In genomic region chr18:44732604-44733003, GRCh38 we compare ENCODE assay signal across 14 cellular contexts. TPM values are rescaled to one million over a fixed set of nuclear protein-coding genes. Genes with fewer than 3 reads are reported as not detected.
DNase-seq lines count a peak whose midpoint lies in the region; ATAC-seq, FAIRE-seq and TF ChIP-seq lines count a peak whose summit lies in the region.
"Had no signal": no experiment of that assay in that cellular context is flagged by ENCODE, and none has a peak within 500 bp of the region (broad histone marks: within the 10 kb centered on the region; RNA-seq: fewer than 3 reads in every experiment).

No MANE protein-coding gene starts in this region.

- no peaks in the 10 kb centered on the region for H3K9me2 ChIP-seq in PC-3 (replicated peaks; ENCODE audit: low read length)

- POLR2A ChIA-PET in PC-3 (lab: Charles Lee; ENCODE audit: unreplicated experiment), result no interaction called here

- intact Hi-C loops in PC-3 (cut with micrococcal nuclease) (no loop called here), left ventricle myocardium inferior (cut with micrococcal nuclease) (no loop called here)

- H3K36me3 ChIP-seq in PC-3 (ENCODE audit: low read depth, low read length) (no peaks in the 10 kb centered on the region), keratinocyte (ENCODE audit: control insufficient read depth in 2 of 2, extremely low read depth in 1 of 2, insufficient read depth in 2 of 2, low read length in 2 of 2) (peaks cover 0 to 2% of the 10 kb centered on the region in 2 experiments), smooth muscle cell (ENCODE audit: low read depth) (no peaks in the 10 kb centered on the region), left ventricle myocardium inferior (no peaks in the 10 kb centered on the region)
- H3K36me3 ChIP-seq in effector memory CD4-positive, alpha-beta T cell (ENCODE audit: control insufficient read depth, insufficient read depth, low read length), result no peaks in the 10 kb centered on the region
- H3K36me3 ChIP-seq: esophagus muscularis mucosa, stomach had no signal

- BruUV-seq in PC-3 (replicated peaks; lab: Mats Ljungman, UMichigan), result no TSS peak

- ATAC-seq in PC-3, result no peak
- no peak for ATAC-seq in GM18520 (IDR thresholded peaks at IDR 0.05; ENCODE audit: unreplicated experiment)

- H3K4me3 ChIP-seq in PC-3 (ENCODE audit: low read length) (no peak overlapping the region), keratinocyte (ENCODE audit: control insufficient read depth in 2 of 3, extremely low read depth in 1 of 3, insufficient read depth in 2 of 3, low read depth in 1 of 3, low read length in 3 of 3) (peak overlapping the region in 2 of 3 experiments; percentile 34 to 43), smooth muscle cell (no peak overlapping the region), left ventricle myocardium inferior (no peak overlapping the region)
- no peak overlapping the region for H3K4me3 ChIP-seq in effector memory CD4-positive, alpha-beta T cell (ENCODE audit: insufficient read depth, low read depth, low read length, poor library complexity, severe bottlenecking)
- H3K4me3 ChIP-seq: esophagus muscularis mucosa, stomach had no signal

- no peak overlapping the region for H2AFZ ChIP-seq in PC-3 (ENCODE audit: low read length)
- no peak overlapping the region for H2AFZ ChIP-seq in keratinocyte (ENCODE audit: control insufficient read depth, low read length)
- no peak overlapping the region for H2AFZ ChIP-seq in smooth muscle cell (ENCODE audit: low read depth)

- H4K20me1 ChIP-seq in PC-3 (ENCODE audit: low read length), result no peaks in the 10 kb centered on the region
- no peaks in the 10 kb centered on the region for H4K20me1 ChIP-seq in keratinocyte (ENCODE audit: control insufficient read depth, extremely low read depth, insufficient read depth, low read length)
- no peaks in the 10 kb centered on the region for H4K20me1 ChIP-seq in smooth muscle cell (ENCODE audit: low read depth)

- peak overlapping the region; percentile 65 for H3K27ac ChIP-seq in PC-3 (ENCODE audit: low read length)
- peak overlapping the region; percentile 86 for H3K27ac ChIP-seq in keratinocyte (ENCODE audit: control insufficient read depth, insufficient read depth, low read length)
- peak overlapping the region; percentile 93 for H3K27ac ChIP-seq in smooth muscle cell (ENCODE audit: low read depth)
- no peak overlapping the region for H3K27ac ChIP-seq in effector memory CD4-positive, alpha-beta T cell (ENCODE audit: insufficient read depth, low read length, poor library complexity, severe bottlenecking)
- no peak overlapping the region for H3K27ac ChIP-seq in left ventricle myocardium inferior (replicated peaks)

- TF ChIP-seq CTCF in PC-3 (conservative IDR thresholded peaks at IDR 0.05; ENCODE audit: low read depth, low read length) (no peak), keratinocyte (optimal IDR thresholded peaks at IDR 0.05 in 1 of 3, IDR thresholded peaks at IDR 0.05 in 1 of 3, conservative IDR thresholded peaks at IDR 0.05 in 1 of 3; ENCODE audit: extremely low read depth in 1 of 3, insufficient read depth in 2 of 3, low read length in 3 of 3) (no peak), smooth muscle cell (IDR thresholded peaks at IDR 0.05; ENCODE audit: borderline replicate concordance, insufficient read depth, poor library complexity, severe bottlenecking) (no peak), left ventricle myocardium inferior (IDR thresholded peaks at IDR 0.05; ENCODE audit: borderline replicate concordance) (no peak)

- dilution Hi-C loops in keratinocyte (cut with MboI; ENCODE audit: extremely low pct_ligation_motif_present, low sequenced_read_pairs), result no loop called here

- H3K4me2 ChIP-seq in PC-3 (ENCODE audit: low read length) (peak overlapping the region; percentile 60; the same call in 1 of the 2 replicates), keratinocyte (ENCODE audit: control insufficient read depth, extremely low read depth, insufficient read depth, low read depth, low read length) (peak overlapping the region; percentile 79), smooth muscle cell (peak overlapping the region; percentile 74)

- H3K27me3 ChIP-seq in PC-3 (ENCODE audit: low read length), result no peaks in the 10 kb centered on the region
- H3K27me3 ChIP-seq in keratinocyte (ENCODE audit: control insufficient read depth, extremely low read depth, insufficient read depth, low read length), result no peaks in the 10 kb centered on the region
- H3K27me3 ChIP-seq in smooth muscle cell (ENCODE audit: low read depth), result no peaks in the 10 kb centered on the region
- no peaks in the 10 kb centered on the region for H3K27me3 ChIP-seq in effector memory CD4-positive, alpha-beta T cell (replicated peaks; ENCODE audit: control insufficient read depth, insufficient read depth, low read length, poor library complexity, severe bottlenecking)
- no peaks in the 10 kb centered on the region for H3K27me3 ChIP-seq in left ventricle myocardium inferior (ENCODE audit: low read depth)
- H3K27me3 ChIP-seq: esophagus muscularis mucosa, stomach had no signal

- DNase-seq in NCI-H1092 (lab: John Stamatoyannopoulos, UW) (peak; percentile 17), PC-3 (no peak), keratinocyte (ENCODE audit: low read depth, low spot score) (no peak), smooth muscle cell (lab: John Stamatoyannopoulos, UW; ENCODE audit: unreplicated experiment) (no peak), midbrain (lab: John Stamatoyannopoulos, UW) (no peak), left ventricle myocardium inferior (no peak)
- no peak for DNase-seq in effector memory CD4-positive, alpha-beta T cell
- DNase-seq: activated CD4-positive, alpha-beta T cell treated with anti-CD3 and anti-CD28 coated beads, Interleukin-2, amount 50 U/mL, for 1 hour; Calu3; central memory CD4-positive, alpha-beta T cell; NCI-H524 treated with DMSO at 0.1 percent for 48 hours; stomach had no signal

- H3K4me1 ChIP-seq in PC-3 (ENCODE audit: insufficient read depth, low read length), result peaks cover 30% of the 10 kb centered on the region
- H3K4me1 ChIP-seq in keratinocyte (ENCODE audit: control insufficient read depth, extremely low read depth, insufficient read depth, low read length), result peaks cover 42% of the 10 kb centered on the region
- peaks cover 37% of the 10 kb centered on the region for H3K4me1 ChIP-seq in smooth muscle cell (ENCODE audit: low read depth)
- peaks cover 3% of the 10 kb centered on the region for H3K4me1 ChIP-seq in effector memory CD4-positive, alpha-beta T cell (ENCODE audit: control insufficient read depth, insufficient read depth, low read length, poor library complexity, severe bottlenecking)
- H3K4me1 ChIP-seq in left ventricle myocardium inferior, result peaks cover 8% of the 10 kb centered on the region

- WGBS in smooth muscle cell (ENCODE audit: low lambda C conversion rate), result 83% methylated on average over 5 of the region's 5 CpGs

- CTCF ChIA-PET in PC-3 (lab: Charles Lee), result no interaction called here

- H3K9me3 ChIP-seq in PC-3 (ENCODE audit: low read length), result no peaks in the 10 kb centered on the region
- H3K9me3 ChIP-seq in keratinocyte (ENCODE audit: control insufficient read depth, low read depth, low read length), result no peaks in the 10 kb centered on the region
- H3K9me3 ChIP-seq in smooth muscle cell (replicated peaks; ENCODE audit: low read depth), result no peaks in the 10 kb centered on the region
- H3K9me3 ChIP-seq in effector memory CD4-positive, alpha-beta T cell (ENCODE audit: control insufficient read depth, low read length), result no peaks in the 10 kb centered on the region
- no peaks in the 10 kb centered on the region for H3K9me3 ChIP-seq in left ventricle myocardium inferior (replicated peaks)
- H3K9me3 ChIP-seq: esophagus muscularis mucosa, stomach had no signal

- H3K79me2 ChIP-seq in PC-3 (ENCODE audit: low read length), result no peaks in the 10 kb centered on the region
- peaks cover 15% of the 10 kb centered on the region for H3K79me2 ChIP-seq in keratinocyte (ENCODE audit: control insufficient read depth, insufficient read depth, low read length)
- peaks cover 37% of the 10 kb centered on the region for H3K79me2 ChIP-seq in smooth muscle cell (ENCODE audit: low read depth)

- H3K9me1 ChIP-seq in keratinocyte (ENCODE audit: control insufficient read depth, extremely low read depth, insufficient read depth, low read length), result no peaks in the 10 kb centered on the region

- no peak overlapping the region for H3K9ac ChIP-seq in PC-3 (ENCODE audit: low read length)
- H3K9ac ChIP-seq in keratinocyte (ENCODE audit: control insufficient read depth, extremely low read depth, insufficient read depth, low read length), result peak overlapping the region; percentile 39
- peak overlapping the region; percentile 70 for H3K9ac ChIP-seq in smooth muscle cell (ENCODE audit: low read depth)

- no peak for FAIRE-seq in keratinocyte (lab: Jason Lieb, UNC)

- H3F3A ChIP-seq in PC-3 (ENCODE audit: low read length, unreplicated experiment) (no peaks in the 10 kb centered on the region), smooth muscle cell (ENCODE audit: low read depth) (peaks cover 34% of the 10 kb centered on the region)

RNA-seq across cellular contexts. Expression of gene SETBP1, which starts 51.9 kb away (rescaled TPM):
- total RNA-seq in PC-3 (2014; rRNA removed) (2.3 and 3.5 TPM in 2 replicates), smooth muscle cell (17.7 and 19.2 TPM in 2 replicates), left ventricle myocardium inferior (10.3 TPM)
- polyA plus RNA-seq in keratinocyte (2.1 to 7.3 TPM (median 3.3 TPM) in 3 replicates), smooth muscle cell (4.7 and 6.1 TPM in 2 replicates)
- polyA plus RNA-seq in keratinocyte (2011; ENCODE audit: low read depth), result 2.4 TPM
- 1.7 and 2.6 TPM in 2 replicates for polyA plus RNA-seq in keratinocyte (2011; cell fraction: cytosol; rRNA removed)
- 5.8 and 6.5 TPM in 2 replicates for polyA plus RNA-seq in keratinocyte (2011; cell fraction: nucleus; rRNA removed)
- polyA plus RNA-seq in keratinocyte (2012; ENCODE audit: low replicate concordance), result 1.7 and 4.4 TPM in 2 replicates
- 5.2 to 11.3 TPM (median 11.2 TPM) in 3 replicates for polyA minus RNA-seq in keratinocyte
- 2.9 TPM for polyA minus RNA-seq in keratinocyte (2011; cell fraction: cytosol; rRNA and poly(A)+ RNA removed)
- 9.7 and 20.0 TPM in 2 replicates for polyA minus RNA-seq in keratinocyte (2011; cell fraction: nucleus; rRNA and poly(A)+ RNA removed)

Comparison
In these comparisons a context has a peak if more than half of its experiments do, and no peak if none do; other contexts are left out.
1. H3K27ac ChIP-seq: peak in PC-3 (single experiment), keratinocyte (single experiment) and smooth muscle cell (single experiment); none in effector memory CD4-positive, alpha-beta T cell (single experiment) and left ventricle myocardium inferior (single experiment).
2. H3K4me3 ChIP-seq: peak in keratinocyte (2 of 3); none in PC-3 (single experiment), smooth muscle cell (single experiment), effector memory CD4-positive, alpha-beta T cell (single experiment) and left ventricle myocardium inferior (single experiment).
3. Peak in every context shown above with its lines, with median percentiles within 50 percentile points of each other: H3K4me2 ChIP-seq.